11 cellular contexts compared by ENCODE assay signal in genomic region chr3:151008699-151009098, GRCh38. TPM values are rescaled to one million over a fixed set of nuclear protein-coding genes. Genes with fewer than 3 reads are reported as not detected.
DNase-seq lines count a peak whose midpoint lies in the region; ATAC-seq and TF ChIP-seq lines count a peak whose summit lies in the region.
"Had no signal": no experiment of that assay in that cellular context is flagged by ENCODE, and none has a peak within 500 bp of the region (broad histone marks: within the 10 kb centered on the region; RNA-seq: fewer than 3 reads in every experiment).

No MANE protein-coding gene starts in this region.

- H3K27me3 Mint-ChIP-seq in Caco-2 (ENCODE audit: insufficient read depth, unreplicated experiment): no peaks in the 10 kb centered on the region

- TF ChIP-seq EP300 in stomach (IDR thresholded peaks at IDR 0.05): no peak

- H3K36me3 ChIP-seq in Caco-2 (ENCODE audit: control insufficient read depth, insufficient read depth, low read length) (no peaks in the 10 kb centered on the region), stomach (no peaks in the 10 kb centered on the region), left ventricle myocardium inferior (no peaks in the 10 kb centered on the region)

- no peaks in the 10 kb centered on the region for H3K4me1 Mint-ChIP-seq in Caco-2 (ENCODE audit: low read depth, unreplicated experiment)

- no peak overlapping the region for H3K27ac ChIP-seq in stomach
- no peak overlapping the region for H3K27ac ChIP-seq in left ventricle myocardium inferior (replicated peaks)

- H3K27ac Mint-ChIP-seq in Caco-2 (ENCODE audit: unreplicated experiment): no peak overlapping the region

- H3K4me3 Mint-ChIP-seq in Caco-2 (ENCODE audit: unreplicated experiment): no peak overlapping the region

- H3K9me3 ChIP-seq in Caco-2 (no peaks in the 10 kb centered on the region), stomach (no peaks in the 10 kb centered on the region), left ventricle myocardium inferior (replicated peaks) (no peaks in the 10 kb centered on the region)

- H3K27me3 ChIP-seq in Caco-2 (replicated peaks; ENCODE audit: control insufficient read depth, insufficient read depth, low read length) (no peaks in the 10 kb centered on the region), stomach (no peaks in the 10 kb centered on the region), left ventricle myocardium inferior (ENCODE audit: low read depth) (peaks cover 7% of the 10 kb centered on the region)

- WGBS in stomach, 5 donors: 50 to 85% (median 57%) methylated on average over 2 of the region's 2 CpGs

- CTCF ChIA-PET in Caco-2 (lab: Charles Lee): interaction anchor here (0.6 to 2.2 kb wide), 7 partner anchors 9 to 148 kb away, joined by 3 to 13 read pairs (median 6); partner anchors contain the start of gene MED12L

- H3K4me3 ChIP-seq in Caco-2 (ENCODE audit: low read depth, low read length) (no peak overlapping the region), stomach (no peak overlapping the region), left ventricle myocardium inferior (no peak overlapping the region)

- peak in 1 of 2 experiments; percentile 47 for DNase-seq in Caco-2
- peak; percentile 8 for DNase-seq in NAMALWA (ENCODE audit: low spot score)
- DNase-seq in cerebellar cortex (ENCODE audit: low spot score): peak; percentile 16
- DNase-seq in midbrain (lab: John Stamatoyannopoulos, UW): peak; percentile 1
- DNase-seq in stomach: no peak
- no peak for DNase-seq in CD1c-positive myeloid dendritic cell (ENCODE audit: extremely low spot score)
- no peak for DNase-seq in left ventricle myocardium inferior

- TF ChIP-seq CTCF in Caco-2 (IDR thresholded peaks at IDR 0.05; ENCODE audit: insufficient read depth in 1 of 2, low read depth in 1 of 2, low read length in 1 of 2, severe bottlenecking in 1 of 2, unreplicated experiment in 1 of 2) (peak; percentile 17 to 34), stomach (IDR thresholded peaks at IDR 0.05) (no peak), left ventricle myocardium inferior (IDR thresholded peaks at IDR 0.05; ENCODE audit: borderline replicate concordance) (no peak)

- H3K9me3 Mint-ChIP-seq in Caco-2 (ENCODE audit: unreplicated experiment): no peaks in the 10 kb centered on the region

- intact Hi-C loops in Caco-2 (cut with micrococcal nuclease; ENCODE audit: unreplicated experiment) (loop anchor here (1.0 to 10.0 kb wide), 3 partner anchors 78 to 276 kb away; no protein-coding TSS in a partner anchor), stomach (cut with DNase I; ENCODE audit: low total_unique reads) (no loop called here), left ventricle myocardium inferior (cut with micrococcal nuclease) (no loop called here)

- POLR2A ChIA-PET in Caco-2 (lab: Charles Lee): interaction anchor here (0.5 kb wide), 1 partner anchor 126 kb away, joined by 3 read pairs; no protein-coding TSS in a partner anchor

- ATAC-seq in HG02642 (IDR thresholded peaks at IDR 0.05; ENCODE audit: poor library complexity, unreplicated experiment): no peak

- BruUV-seq in Caco-2 (replicated peaks; lab: Mats Ljungman, UMichigan): no TSS peak

- TF ChIP-seq POLR2A in stomach (IDR thresholded peaks at IDR 0.05): no peak

- no peaks in the 10 kb centered on the region for H3K4me1 ChIP-seq in Caco-2
- H3K4me1 ChIP-seq in stomach: peaks cover 0 to 5% (median 0%) of the 10 kb centered on the region in 4 donors
- no peaks in the 10 kb centered on the region for H3K4me1 ChIP-seq in left ventricle myocardium inferior

- no peaks in the 10 kb centered on the region for H3K36me3 Mint-ChIP-seq in Caco-2 (ENCODE audit: insufficient read depth, unreplicated experiment)

RNA-seq across cellular contexts. Expression of gene CLRN1, which starts 36.2 kb away (rescaled TPM):
- not detected in 2 replicates for total RNA-seq in Caco-2 (2022)
- not detected for total RNA-seq in stomach
- not detected for polyA plus RNA-seq in stomach
- total RNA-seq in left ventricle myocardium inferior: not detected
- total RNA-seq: T-helper 1 cell treated with Interleukin-12 subunit alpha and Interleukin-12 subunit beta and Interleukin-4 antibody, amounts not matched to agents 30 ng/mL and 1 ng/mL, for 36 hours; urinary bladder had no signal
- polyA plus RNA-seq: adipose tissue, urinary bladder had no signal

Comparison
In these comparisons a context has a peak if more than half of its experiments do, and no peak if none do; other contexts are left out.
1. DNase-seq: peak in NAMALWA (single experiment), cerebellar cortex (single experiment) and midbrain (single experiment); none in stomach (single experiment), CD1c-positive myeloid dendritic cell (single experiment) and left ventricle myocardium inferior (single experiment).
2. CTCF ChIP-seq: peak in Caco-2 (2 of 2); none in stomach (0 of 7) and left ventricle myocardium inferior (single experiment).